Comparison of ENCODE assay signal across 8 cellular contexts in genomic region chr11:62542111-62542745, GRCh38. TPM values are rescaled to one million over a fixed set of nuclear protein-coding genes. Genes with fewer than 3 reads are reported as not detected.
A peak's percentile ranks its signal among the peaks of the same experiment; 100 is the strongest.
DNase-seq lines count a peak whose midpoint lies in the region; ATAC-seq and TF ChIP-seq lines count a peak whose summit lies in the region.

No MANE protein-coding gene starts in this region.

- no peaks in the 10 kb centered on the region for H3K36me3 ChIP-seq in effector memory CD4-positive, alpha-beta T cell (ENCODE audit: control insufficient read depth, insufficient read depth, low read length)
- no peaks in the 10 kb centered on the region for H3K36me3 ChIP-seq in prostate gland

- no peak for TF ChIP-seq CTCF in prostate gland (IDR thresholded peaks at IDR 0.05)

- no peaks in the 10 kb centered on the region for H3K9me3 ChIP-seq in effector memory CD4-positive, alpha-beta T cell (ENCODE audit: control insufficient read depth, low read length)
- H3K9me3 ChIP-seq in prostate gland: no peaks in the 10 kb centered on the region

- H3K27ac ChIP-seq in effector memory CD4-positive, alpha-beta T cell (ENCODE audit: insufficient read depth, low read length, poor library complexity, severe bottlenecking): peak overlapping the region; percentile 96
- H3K27ac ChIP-seq in prostate gland: peak overlapping the region; percentile 97 to 99

- H3K4me1 ChIP-seq in effector memory CD4-positive, alpha-beta T cell (ENCODE audit: control insufficient read depth, insufficient read depth, low read length, poor library complexity, severe bottlenecking): peaks cover 71% of the 10 kb centered on the region
- peaks cover 49% of the 10 kb centered on the region for H3K4me1 ChIP-seq in prostate gland (replicated peaks)

- intact Hi-C loops in prostate gland (cut with DNase I): loop anchor here (2.0 to 5.0 kb wide), 3 partner anchors 95 to 147 kb away; no protein-coding TSS in a partner anchor

- peak; percentile 70 for DNase-seq in DMS53 treated with DMSO at 0.1 percent for 48 hours (lab: John Stamatoyannopoulos, UW; ENCODE audit: unreplicated experiment)
- DNase-seq in NCI-H526 (lab: John Stamatoyannopoulos, UW): peak; percentile 85 to 93
- DNase-seq in effector memory CD4-positive, alpha-beta T cell: no peak
- DNase-seq in prostate gland (ENCODE audit: low spot score): no peak
- no peak for DNase-seq in HK-2 (ENCODE audit: unreplicated experiment)
- no peak for DNase-seq in globus pallidus (ENCODE audit: low spot score)

- H3K27me3 ChIP-seq in effector memory CD4-positive, alpha-beta T cell (replicated peaks; ENCODE audit: control insufficient read depth, insufficient read depth, low read length, poor library complexity, severe bottlenecking): no peaks in the 10 kb centered on the region
- H3K27me3 ChIP-seq in prostate gland (replicated peaks; ENCODE audit: insufficient read depth): no peaks in the 10 kb centered on the region

- WGBS in prostate gland: 30% methylated on average over 6 of the region's 6 CpGs

- no peak for TF ChIP-seq POLR2A in prostate gland (IDR thresholded peaks at IDR 0.05)

- ATAC-seq in GM21381 (IDR thresholded peaks at IDR 0.05; ENCODE audit: unreplicated experiment): no peak
- no peak for ATAC-seq in HG03442 (IDR thresholded peaks at IDR 0.05; ENCODE audit: unreplicated experiment)

- peak overlapping the region; percentile 94 for H3K4me3 ChIP-seq in effector memory CD4-positive, alpha-beta T cell (ENCODE audit: insufficient read depth, low read depth, low read length, poor library complexity, severe bottlenecking)
- peak overlapping the region; percentile 93 to 98 for H3K4me3 ChIP-seq in prostate gland

RNA-seq across cellular contexts. Expression of gene AHNAK, which starts 4.4 kb away (rescaled TPM):
- total RNA-seq in prostate gland: 100 to 1,000 TPM; 367 to 434 TPM

RNA-seq across cellular contexts. Expression of gene EEF1G, which starts 31.5 kb away (rescaled TPM):
- total RNA-seq in prostate gland: 1,000 to 10,000 TPM; 1,254 to 2,389 TPM

RNA-seq across cellular contexts. Expression of gene TUT1, which starts 49.1 kb away (rescaled TPM):
- 10 to 100 TPM; 26.6 to 30.6 TPM for total RNA-seq in prostate gland

RNA-seq across cellular contexts. Expression of gene MTA2, which starts 59.4 kb away (rescaled TPM):
- total RNA-seq in prostate gland: 100 to 1,000 TPM in 1 of 2 donors, 10 to 100 TPM in 1; 96.5 to 110 TPM

Comparison
In these comparisons a context has a peak if more than half of its experiments do, and no peak if none do; other contexts are left out.
1. DNase-seq: peak in DMS53 treated with DMSO at 0.1 percent for 48 hours (single experiment) and NCI-H526 (2 of 2); none in effector memory CD4-positive, alpha-beta T cell (0 of 3), prostate gland (single experiment), HK-2 (single experiment) and globus pallidus (single experiment).